In genomic region chr2:127145255-127145899, GRCh38 we compare ENCODE assay signal across 12 cellular contexts. TPM values are rescaled to one million over a fixed set of nuclear protein-coding genes. Genes with fewer than 3 reads are reported as not detected.
DNase-seq lines count a peak whose midpoint lies in the region; ATAC-seq, FAIRE-seq and TF ChIP-seq lines count a peak whose summit lies in the region.
"Had no signal": no experiment of that assay in that cellular context is flagged by ENCODE, and none has a peak within 500 bp of the region (broad histone marks: within the 10 kb centered on the region; RNA-seq: fewer than 3 reads in every experiment).

No MANE protein-coding gene starts in this region.

- no peak overlapping the region for H3K4me2 ChIP-seq in K562 (ENCODE audit: insufficient read depth, low read length)

- FAIRE-seq in K562 (lab: Jason Lieb, UNC): no peak
- FAIRE-seq: D721Med, GM12891 had no signal

- ATAC-seq in K562 (no peak), GM19328 (IDR thresholded peaks at IDR 0.05; ENCODE audit: unreplicated experiment) (no peak)
- ATAC-seq in natural killer cell treated with Interleukin-12 subunit alpha and Interleukin-12 subunit beta and Interleukin-15 and Interleukin-18, amount 100 ng/mL, for 72 hours: no peak
- ATAC-seq: naive thymus-derived CD8-positive, alpha-beta T cell had no signal

- H3K4me1 ChIP-seq in K562 (replicated peaks in 1 of 2; ENCODE audit: control insufficient read depth in 2 of 2, insufficient read depth in 2 of 2, low read length in 2 of 2): no peaks in the 10 kb centered on the region; a peak in 1 of 5 replicates

- DNase-seq in LHCN-M2 (ENCODE audit: low read depth): peak; percentile 37
- DNase-seq in K562 (ENCODE audit: extremely low read depth in 1 of 4, low spot score in 3 of 4): no peak
- DNase-seq in islet precursor cell: peak; percentile 26
- no peak for DNase-seq in natural killer cell treated with Interleukin-12 subunit alpha and Interleukin-12 subunit beta and Interleukin-15 and Interleukin-18, amount 100 ng/mL, for 72 hours (ENCODE audit: low spot score)
- DNase-seq in NCI-H510A (lab: John Stamatoyannopoulos, UW): no peak
- DNase-seq: naive thymus-derived CD8-positive, alpha-beta T cell; NCI-H1092 treated with DMSO at 0.1 percent for 48 hours had no signal

- H3K27me3 ChIP-seq in K562 (ENCODE audit: control insufficient read depth in 2 of 2, insufficient read depth in 2 of 2, low read length in 2 of 2): peaks cover 8 to 52% of the 10 kb centered on the region in 2 experiments; a peak in 4 of 5 replicates
- H3K27me3 ChIP-seq: SJSA1 had no signal

- POLR2A ChIA-PET in K562 (lab: Yijun Ruan, JAX): no interaction called here

- no peak overlapping the region for H3K27ac Mint-ChIP-seq in natural killer cell treated with Interleukin-12 subunit alpha and Interleukin-12 subunit beta and Interleukin-15 and Interleukin-18, amount 100 ng/mL, for 72 hours
- H3K27ac Mint-ChIP-seq: naive thymus-derived CD8-positive, alpha-beta T cell had no signal

- no peak for TF ChIP-seq RAD21 in K562 (CRISPR knock-in tag; conservative IDR thresholded peaks at IDR 0.05 in 1 of 2, IDR thresholded peaks at IDR 0.05 in 1 of 2)

- no peak for TF ChIP-seq POLR2A in K562 (conservative IDR thresholded peaks at IDR 0.05)

- no peaks in the 10 kb centered on the region for H3K79me2 ChIP-seq in K562 (ENCODE audit: control insufficient read depth, insufficient read depth, low read length)

- intact Hi-C loops in K562 (cut with micrococcal nuclease): no loop called here

- no peaks in the 10 kb centered on the region for H3K36me3 ChIP-seq in K562 (ENCODE audit: control insufficient read depth, insufficient read depth, low read length)
- H3K36me3 ChIP-seq: SJSA1 had no signal

- H3K27ac ChIP-seq in K562 (ENCODE audit: extremely low read depth, low read depth, low read length) (no peak overlapping the region), temporal lobe (ENCODE audit: low read depth, low read length) (peak overlapping the region; percentile 84)
- H3K27ac ChIP-seq: SJSA1 had no signal

- no peak overlapping the region for H3K9ac ChIP-seq in K562 (ENCODE audit: insufficient read depth in 1 of 2, low read depth in 2 of 2, low read length in 2 of 2)

- CTCF ChIA-PET in K562 (lab: Yijun Ruan, JAX; ENCODE audit: low intra/inter-chr PET ratio): no interaction called here

- in situ Hi-C loops in K562 (cut with MboI): no loop called here

- H2AFZ ChIP-seq in K562 (ENCODE audit: low read depth, low read length): no peak overlapping the region

- H4K20me1 ChIP-seq in K562 (replicated peaks; ENCODE audit: control insufficient read depth, insufficient read depth, low read length): no peaks in the 10 kb centered on the region

- no peak overlapping the region for H3K4me3 ChIP-seq in K562
- H3K4me3 ChIP-seq: SJSA1 had no signal

- TF ChIP-seq EP300 in K562 (IDR thresholded peaks at IDR 0.05; ENCODE audit: low read length): no peak

- H3K36me3 Mint-ChIP-seq in natural killer cell treated with Interleukin-12 subunit alpha and Interleukin-12 subunit beta and Interleukin-15 and Interleukin-18, amount 100 ng/mL, for 72 hours: no peaks in the 10 kb centered on the region
- H3K36me3 Mint-ChIP-seq: naive thymus-derived CD8-positive, alpha-beta T cell had no signal

- no peaks in the 10 kb centered on the region for H3K9me3 ChIP-seq in K562 (replicated peaks; ENCODE audit: control insufficient read depth, insufficient read depth, low read depth, low read length)
- H3K9me3 ChIP-seq: SJSA1 had no signal

- no peaks in the 10 kb centered on the region for H3K4me1 Mint-ChIP-seq in natural killer cell treated with Interleukin-12 subunit alpha and Interleukin-12 subunit beta and Interleukin-15 and Interleukin-18, amount 100 ng/mL, for 72 hours (ENCODE audit: low read depth in 2 of 2)

- H3K27me3 Mint-ChIP-seq in natural killer cell treated with Interleukin-12 subunit alpha and Interleukin-12 subunit beta and Interleukin-15 and Interleukin-18, amount 100 ng/mL, for 72 hours: peaks cover 3% of the 10 kb centered on the region in 2 donors

- WGBS in K562 (ENCODE audit: insufficient coverage, low coverage, missing lambda C conversion rate): 0% methylated on average over 1 of the region's 1 CpG

- no peaks in the 10 kb centered on the region for H3K9me1 ChIP-seq in K562 (ENCODE audit: control insufficient read depth, insufficient read depth, low read length)

- no peak overlapping the region for H3K4me3 Mint-ChIP-seq in natural killer cell treated with Interleukin-12 subunit alpha and Interleukin-12 subunit beta and Interleukin-15 and Interleukin-18, amount 100 ng/mL, for 72 hours
- H3K4me3 Mint-ChIP-seq: naive thymus-derived CD8-positive, alpha-beta T cell had no signal

- no peaks in the 10 kb centered on the region for H3K9me3 Mint-ChIP-seq in natural killer cell treated with Interleukin-12 subunit alpha and Interleukin-12 subunit beta and Interleukin-15 and Interleukin-18, amount 100 ng/mL, for 72 hours

- BruUV-seq in K562 (replicated peaks; lab: Mats Ljungman, UMichigan): no TSS peak

- TF ChIP-seq CTCF in K562 (IDR thresholded peaks at IDR 0.05 in 2 of 3, conservative IDR thresholded peaks at IDR 0.05 in 1 of 3; ENCODE audit: insufficient read depth in 2 of 3, low read depth in 1 of 3, low read length in 3 of 3): no peak

TF ChIP-seq in K562, 482 proteins besides CTCF, POLR2A, EP300 and RAD21:
- TF ChIP-seq HCFC1 (IDR thresholded peaks at IDR 0.05; ENCODE audit: low read depth, low read length) (no peak), BRF1 (IDR thresholded peaks at IDR 0.05; ENCODE audit: borderline replicate concordance, extremely low read depth, insufficient read length) (no peak), PHF21A (IDR thresholded peaks at IDR 0.05; ENCODE audit: borderline replicate concordance, low read depth) (peak; percentile 53; the same call in 1 of the 2 replicates), KDM4B (IDR thresholded peaks at IDR 0.05; ENCODE audit: borderline replicate concordance in 2 of 2, low read depth in 1 of 2) (no peak), STAG1 (CRISPR knock-in tag; IDR thresholded peaks at IDR 0.05; ENCODE audit: borderline replicate concordance) (no peak)

RNA-seq across cellular contexts. Expression of gene BIN1, which starts 38.4 kb away (rescaled TPM):
- total RNA-seq in LHCN-M2 (2014; rRNA removed) (139 and 174 TPM in 2 replicates), K562 (2014; rRNA removed) (2.0 and 3.2 TPM in 2 replicates), K562 (2014; rRNA removed; fragmentation: Illumina TruSeq; extraction: Trizol) (0.10 and 0.22 TPM in 2 replicates), K562 (2015; rRNA removed; fragmentation: Illumina TruSeq; extraction: Trizol) (0.62 and 0.79 TPM in 2 replicates), K562 (2021) (1.7 and 2.8 TPM in 2 replicates), temporal lobe (42.8 TPM)
- 80.8 TPM for polyA plus RNA-seq in LHCN-M2 (2012)
- 1.2 and 1.6 TPM in 2 replicates for total RNA-seq in K562 (2011; cell fraction: chromatin; rRNA removed; ENCODE audit: low replicate concordance)
- total RNA-seq in K562 (2011; cell fraction: nucleolus; rRNA removed): 2.5 and 3.7 TPM in 2 replicates
- total RNA-seq in K562 (2011; cell fraction: nucleoplasm; rRNA removed): 1.1 and 2.7 TPM in 2 replicates
- polyA plus RNA-seq in K562 (2011; rRNA removed) (0.47 and 1.5 TPM in 2 replicates), K562 (2014; fragmentation: Illumina TruSeq; extraction: Trizol) (0.97 and 2.2 TPM in 2 replicates), K562 (2014; fragmentation: Nextera tagmentation; extraction: Ambion mirVana) (under 1 TPM in 1 of 2 experiments, not detected in 1; 0.04 TPM), K562 (2014; rRNA removed) (1.6 and 2.2 TPM in 2 replicates)
- polyA plus RNA-seq in K562 (2011; cell fraction: cytosol; rRNA removed): 1.5 and 2.1 TPM in 2 replicates
- 2.0 TPM in 2 replicates for polyA plus RNA-seq in K562 (2011; cell fraction: nucleus; rRNA removed)
- 1.5 and 2.9 TPM in 2 replicates for polyA plus RNA-seq in K562 (2012)
- polyA minus RNA-seq in K562 (2011; rRNA and poly(A)+ RNA removed): 0.32 and 0.57 TPM in 2 replicates
- 1.4 and 2.1 TPM in 2 replicates for polyA minus RNA-seq in K562 (2011; cell fraction: cytosol; rRNA and poly(A)+ RNA removed)
- 1.4 and 1.6 TPM in 2 replicates for polyA minus RNA-seq in K562 (2011; cell fraction: nucleus; rRNA and poly(A)+ RNA removed)
- 10 to 100 TPM; 18.0 to 35.9 TPM for total RNA-seq in natural killer cell treated with Interleukin-12 subunit alpha and Interleukin-12 subunit beta and Interleukin-15 and Interleukin-18, amount 100 ng/mL, for 72 hours

Comparison
In these comparisons a context has a peak if more than half of its experiments do, and no peak if none do; other contexts are left out.
1. DNase-seq: peak in LHCN-M2 (single experiment) and islet precursor cell (single experiment); none in K562 (0 of 4), natural killer cell treated with Interleukin-12 subunit alpha and Interleukin-12 subunit beta and Interleukin-15 and Interleukin-18, amount 100 ng/mL, for 72 hours (single experiment) and NCI-H510A (single experiment).